ENCODE assay signal across 8 cellular contexts in genomic region chr10:128069351-128070051, GRCh38. TPM values are rescaled to one million over a fixed set of nuclear protein-coding genes. Genes with fewer than 3 reads are reported as not detected.
DNase-seq lines count a peak whose midpoint lies in the region; ATAC-seq and TF ChIP-seq lines count a peak whose summit lies in the region.

No MANE protein-coding gene starts in this region.

- no peak overlapping the region for H3K4me3 ChIP-seq in prostate gland

- DNase-seq in DMS153 treated with DMSO at 0.1 percent for 48 hours (lab: John Stamatoyannopoulos, UW; ENCODE audit: unreplicated experiment) (peak; percentile 54), M059J (ENCODE audit: low read depth) (peak; percentile 63), SK-N-DZ (ENCODE audit: low spot score) (peak; percentile 64), head of caudate nucleus (peak; percentile 40 to 91 (median 80)), prostate gland (ENCODE audit: low spot score) (peak; percentile 50)
- DNase-seq in activated naive CD4-positive, alpha-beta T cell treated with anti-CD3 and anti-CD28 coated beads, Interleukin-2, amount 50 U/mL, for 16 hours: peak; percentile 80

- H3K27ac ChIP-seq in prostate gland: no peak overlapping the region

- no peak for TF ChIP-seq POLR2A in prostate gland (IDR thresholded peaks at IDR 0.05)

- H3K27me3 ChIP-seq in prostate gland (replicated peaks; ENCODE audit: insufficient read depth): no peaks in the 10 kb centered on the region

- H3K36me3 ChIP-seq in prostate gland: peaks cover 0 to 8% of the 10 kb centered on the region in 2 donors

- peak; percentile 39 to 89 (median 86) for TF ChIP-seq CTCF in prostate gland (IDR thresholded peaks at IDR 0.05)

- intact Hi-C loops in head of caudate nucleus (cut with DNase I): loop anchor here (2.0 to 10.0 kb wide), 3 partner anchors 35 to 165 kb away; no protein-coding TSS in a partner anchor
- intact Hi-C loops in prostate gland (cut with DNase I): loop anchor here (2.0 kb wide), 1 partner anchor 163 kb away; the partner anchor contains the start of gene PTPRE

- H3K9me3 ChIP-seq in prostate gland: no peaks in the 10 kb centered on the region

- no peaks in the 10 kb centered on the region for H3K4me1 ChIP-seq in prostate gland (replicated peaks)

- WGBS in prostate gland: 42% methylated on average over 28 of the region's 28 CpGs

- ATAC-seq in GM21786 (IDR thresholded peaks at IDR 0.05; ENCODE audit: unreplicated experiment): peak; percentile 46
- no peak for ATAC-seq in GM19328 (IDR thresholded peaks at IDR 0.05; ENCODE audit: unreplicated experiment)

RNA-seq across cellular contexts. Expression of gene MKI67, which starts 56.7 kb away (rescaled TPM):
- 34.0 and 85.4 TPM in 2 replicates for total RNA-seq in M059J (2014; rRNA removed; shearing (Covaris generic))
- polyA plus RNA-seq in SK-N-DZ (2014; cell fraction: cytosol; rRNA removed): 23.2 and 23.9 TPM in 2 replicates
- polyA plus RNA-seq in SK-N-DZ (2014; cell fraction: nucleus; rRNA removed): 37.5 and 59.2 TPM in 2 replicates
- total RNA-seq in prostate gland: 1 to 10 TPM; 2.0 to 2.9 TPM
